ENCODE assay signal across 14 cellular contexts in genomic region chr19:44855606-44856005, GRCh38. TPM values are rescaled to one million over a fixed set of nuclear protein-coding genes. Genes with fewer than 3 reads are reported as not detected.
DNase-seq lines count a peak whose midpoint lies in the region; ATAC-seq and TF ChIP-seq lines count a peak whose summit lies in the region.
"Had no signal": no experiment of that assay in that cellular context is flagged by ENCODE, and none has a peak within 500 bp of the region (broad histone marks: within the 10 kb centered on the region; RNA-seq: fewer than 3 reads in every experiment).

No MANE protein-coding gene starts in this region.

- H3K36me3 Mint-ChIP-seq in Caco-2 (ENCODE audit: insufficient read depth, unreplicated experiment): peaks cover 88% of the 10 kb centered on the region
- H3K36me3 Mint-ChIP-seq in WTC11: peaks cover 25% of the 10 kb centered on the region
- peaks cover 24% of the 10 kb centered on the region for H3K36me3 Mint-ChIP-seq in mesothelial cell of epicardium
- peaks cover 8% of the 10 kb centered on the region for H3K36me3 Mint-ChIP-seq in MCF 10A (ENCODE audit: insufficient read depth, unreplicated experiment)

- H3K9me3 Mint-ChIP-seq in Caco-2 (ENCODE audit: unreplicated experiment) (no peaks in the 10 kb centered on the region), WTC11 (no peaks in the 10 kb centered on the region), mesothelial cell of epicardium (no peaks in the 10 kb centered on the region), MCF 10A (ENCODE audit: unreplicated experiment) (no peaks in the 10 kb centered on the region)

- TF ChIP-seq CTCF in Caco-2 (IDR thresholded peaks at IDR 0.05; ENCODE audit: insufficient read depth in 1 of 2, low read depth in 1 of 2, low read length in 1 of 2, severe bottlenecking in 1 of 2, unreplicated experiment in 1 of 2) (no peak), WTC11 (IDR thresholded peaks at IDR 0.05) (no peak), mesothelial cell of epicardium (IDR thresholded peaks at IDR 0.05; ENCODE audit: unreplicated experiment) (no peak), PC-3 (conservative IDR thresholded peaks at IDR 0.05; ENCODE audit: low read depth, low read length) (no peak), MCF 10A (IDR thresholded peaks at IDR 0.05; ENCODE audit: unreplicated experiment) (no peak)

- no peaks in the 10 kb centered on the region for H3K27me3 ChIP-seq in Caco-2 (replicated peaks; ENCODE audit: control insufficient read depth, insufficient read depth, low read length)
- no peaks in the 10 kb centered on the region for H3K27me3 ChIP-seq in subcutaneous abdominal adipose tissue (ENCODE audit: control insufficient read depth in 5 of 5, insufficient read depth in 4 of 5, low read length in 5 of 5)
- no peaks in the 10 kb centered on the region for H3K27me3 ChIP-seq in PC-3 (ENCODE audit: low read length)
- H3K27me3 ChIP-seq: SJCRH30 had no signal

- peaks cover 4% of the 10 kb centered on the region; the same call in 1 of the 2 replicates for H3K36me3 ChIP-seq in Caco-2 (ENCODE audit: control insufficient read depth, insufficient read depth, low read length)
- H3K36me3 ChIP-seq in subcutaneous abdominal adipose tissue (ENCODE audit: control insufficient read depth in 5 of 5, insufficient read depth in 5 of 5, low read length in 5 of 5): peaks cover 0 to 11% (median 3%) of the 10 kb centered on the region in 5 donors
- H3K36me3 ChIP-seq in PC-3 (ENCODE audit: low read depth, low read length): no peaks in the 10 kb centered on the region

- no peaks in the 10 kb centered on the region for H3F3A ChIP-seq in PC-3 (ENCODE audit: low read length, unreplicated experiment)

- H2AFZ ChIP-seq in PC-3 (ENCODE audit: low read length): no peak overlapping the region
- H2AFZ ChIP-seq: PC-9 had no signal

- 0 out of 2 replicates have a peak, but pooled peaks cover 5% of the 10 kb centered on the region for H3K79me2 ChIP-seq in PC-3 (ENCODE audit: low read length)

- intact Hi-C loops in Caco-2 (cut with micrococcal nuclease; ENCODE audit: unreplicated experiment) (no loop called here), PC-3 (cut with micrococcal nuclease) (no loop called here), MCF 10A (cut with micrococcal nuclease) (no loop called here)

- no peak overlapping the region for H3K4me2 ChIP-seq in PC-3 (ENCODE audit: low read length)
- H3K4me2 ChIP-seq: PC-9 had no signal

- H3K27me3 Mint-ChIP-seq in Caco-2 (ENCODE audit: insufficient read depth, unreplicated experiment) (no peaks in the 10 kb centered on the region), WTC11 (ENCODE audit: low read depth) (no peaks in the 10 kb centered on the region), mesothelial cell of epicardium (ENCODE audit: low read depth) (no peaks in the 10 kb centered on the region), MCF 10A (ENCODE audit: insufficient read depth, unreplicated experiment) (no peaks in the 10 kb centered on the region)

- POLR2A ChIA-PET in Caco-2 (lab: Charles Lee) (no interaction called here), WTC11 (lab: Charles Lee) (interaction anchor here (0.6 kb wide), 1 partner anchor 128 kb away, joined by 3 read pairs; no protein-coding TSS in a partner anchor), PC-3 (lab: Charles Lee; ENCODE audit: unreplicated experiment) (no interaction called here), MCF 10A (lab: Yijun Ruan, JAX) (no interaction called here)

- no peaks in the 10 kb centered on the region for H3K9me3 ChIP-seq in Caco-2
- H3K9me3 ChIP-seq in subcutaneous abdominal adipose tissue (ENCODE audit: control insufficient read depth in 5 of 5, low read length in 5 of 5): no peaks in the 10 kb centered on the region
- no peaks in the 10 kb centered on the region for H3K9me3 ChIP-seq in PC-3 (ENCODE audit: low read length)
- H3K9me3 ChIP-seq: SJCRH30 had no signal

- no peak overlapping the region for H3K4me3 ChIP-seq in Caco-2 (ENCODE audit: low read depth, low read length)
- H3K4me3 ChIP-seq in subcutaneous abdominal adipose tissue (ENCODE audit: low read depth in 1 of 5, low read length in 5 of 5): no peak overlapping the region
- H3K4me3 ChIP-seq in PC-3 (ENCODE audit: low read length): no peak overlapping the region
- H3K4me3 ChIP-seq: PC-9, SJCRH30 had no signal

- ATAC-seq in WTC11: no peak
- ATAC-seq in PC-3: no peak

- H3K9ac ChIP-seq in subcutaneous abdominal adipose tissue (ENCODE audit: low read length in 5 of 5) (no peak overlapping the region), PC-3 (ENCODE audit: low read length) (no peak overlapping the region)

- no peak for DNase-seq in Caco-2
- DNase-seq in WTC11 (ENCODE audit: low spot score): no peak
- DNase-seq in mesothelial cell of epicardium (ENCODE audit: low spot score in 2 of 2, unreplicated experiment in 2 of 2): no peak
- DNase-seq in PC-3: no peak
- no peak for DNase-seq in MCF 10A (ENCODE audit: unreplicated experiment)
- DNase-seq in SKM-1 (lab: John Stamatoyannopoulos, UW; ENCODE audit: unreplicated experiment): no peak
- DNase-seq: DMS79 treated with DMSO at 0.1 percent for 48 hours, NCI-H1694 treated with DMSO at 0.1 percent for 48 hours, NCI-H2227 treated with DMSO at 0.1 percent for 48 hours, NCI-H510A treated with DMSO at 0.1 percent for 48 hours, PC-9, SJCRH30 had no signal

- H3K9me2 ChIP-seq in PC-3 (replicated peaks; ENCODE audit: low read length): no peaks in the 10 kb centered on the region

- TSS peak; percentile 10 for BruUV-seq in Caco-2 (replicated peaks; lab: Mats Ljungman, UMichigan)
- BruUV-seq in PC-3 (replicated peaks; lab: Mats Ljungman, UMichigan): no TSS peak
- BruUV-seq in MCF 10A (replicated peaks; lab: Mats Ljungman, UMichigan): no TSS peak

- H3K4me3 Mint-ChIP-seq in Caco-2 (ENCODE audit: unreplicated experiment) (no peak overlapping the region), WTC11 (no peak overlapping the region), mesothelial cell of epicardium (no peak overlapping the region), MCF 10A (ENCODE audit: unreplicated experiment) (no peak overlapping the region)

- H3K27ac Mint-ChIP-seq in Caco-2 (ENCODE audit: unreplicated experiment): no peak overlapping the region
- H3K27ac Mint-ChIP-seq in WTC11: no peak overlapping the region
- peak overlapping the region; percentile 51 for H3K27ac Mint-ChIP-seq in mesothelial cell of epicardium
- H3K27ac Mint-ChIP-seq in MCF 10A (ENCODE audit: low read depth, unreplicated experiment): no peak overlapping the region

- H3K4me1 Mint-ChIP-seq in Caco-2 (ENCODE audit: low read depth, unreplicated experiment): peaks cover 23% of the 10 kb centered on the region
- H3K4me1 Mint-ChIP-seq in WTC11: peaks cover 19% of the 10 kb centered on the region
- peaks cover 16% of the 10 kb centered on the region for H3K4me1 Mint-ChIP-seq in mesothelial cell of epicardium
- H3K4me1 Mint-ChIP-seq in MCF 10A (ENCODE audit: insufficient read depth, unreplicated experiment): peaks cover 6% of the 10 kb centered on the region

- H3K27ac ChIP-seq in subcutaneous abdominal adipose tissue (ENCODE audit: low read depth, low read length) (peak overlapping the region; percentile 17), PC-3 (ENCODE audit: low read length) (no peak overlapping the region)
- H3K27ac ChIP-seq: C4-2B, PC-9 had no signal

- H4K20me1 ChIP-seq in PC-3 (ENCODE audit: low read length): no peaks in the 10 kb centered on the region

- CTCF ChIA-PET in Caco-2 (lab: Charles Lee) (no interaction called here), WTC11 (lab: Charles Lee) (no interaction called here), PC-3 (lab: Charles Lee) (no interaction called here), MCF 10A (lab: Yijun Ruan, JAX) (interaction anchor here (0.5 kb wide), 1 partner anchor 24 kb away, joined by 3 read pairs; no protein-coding TSS in a partner anchor)

- H3K4me1 ChIP-seq in Caco-2: peaks cover 5% of the 10 kb centered on the region
- peaks cover 0 to 47% (median 14%) of the 10 kb centered on the region in 5 donors for H3K4me1 ChIP-seq in subcutaneous abdominal adipose tissue (ENCODE audit: control insufficient read depth in 5 of 5, insufficient read depth in 5 of 5, low read length in 5 of 5)
- H3K4me1 ChIP-seq in PC-3 (ENCODE audit: insufficient read depth, low read length): no peaks in the 10 kb centered on the region

TF ChIP-seq in WTC11, 78 proteins besides CTCF, POLR2A, EP300 and RAD21 (continues in another document):
- TF ChIP-seq ZSCAN18 (CRISPR knock-in tag; IDR thresholded peaks at IDR 0.05): no peak

RNA-seq across cellular contexts. Expression of gene NECTIN2, which starts 9.5 kb away (rescaled TPM):
- 257 and 258 TPM in 2 replicates for total RNA-seq in Caco-2 (2022)
- total RNA-seq in WTC11 (2021): 164 to 170 TPM (median 168 TPM) in 3 replicates
- 291 to 300 TPM (median 299 TPM) in 3 replicates for total RNA-seq in mesothelial cell of epicardium
- total RNA-seq in PC-3 (2014; rRNA removed): 61.0 and 71.6 TPM in 2 replicates
- 46.5 and 56.7 TPM in 2 replicates for total RNA-seq in MCF 10A (2022)

RNA-seq across cellular contexts. Expression of gene TOMM40, which starts 35.4 kb away (rescaled TPM):
- total RNA-seq in Caco-2 (2022) (205 and 227 TPM in 2 replicates), WTC11 (2021) (166 to 221 TPM (median 181 TPM) in 3 replicates), mesothelial cell of epicardium (47.7 to 49.8 TPM (median 47.8 TPM) in 3 replicates), PC-3 (2014; rRNA removed) (190 and 201 TPM in 2 replicates), MCF 10A (2022) (69.7 and 114 TPM in 2 replicates)

RNA-seq across cellular contexts. Expression of gene BCAM, which starts 46.7 kb away (rescaled TPM):
- total RNA-seq in Caco-2 (2022) (230 and 244 TPM in 2 replicates), WTC11 (2021) (73.1 to 89.5 TPM (median 80.0 TPM) in 3 replicates), mesothelial cell of epicardium (346 to 378 TPM (median 355 TPM) in 3 replicates), PC-3 (2014; rRNA removed) (12.9 and 18.7 TPM in 2 replicates), MCF 10A (2022) (2.9 and 5.0 TPM in 2 replicates)

RNA-seq across cellular contexts. Expression of gene APOE, which starts 50.0 kb away (rescaled TPM):
- total RNA-seq in Caco-2 (2022): 1,346 and 1,404 TPM in 2 replicates
- total RNA-seq in WTC11 (2021): 815 to 837 TPM (median 824 TPM) in 3 replicates
- 285 to 290 TPM (median 289 TPM) in 3 replicates for total RNA-seq in mesothelial cell of epicardium
- total RNA-seq in PC-3 (2014; rRNA removed): 2.7 and 3.6 TPM in 2 replicates
- 3.3 and 7.0 TPM in 2 replicates for total RNA-seq in MCF 10A (2022)

RNA-seq across cellular contexts. Expression of gene APOC1, which starts 58.8 kb away (rescaled TPM):
- total RNA-seq in Caco-2 (2022) (246 and 250 TPM in 2 replicates), WTC11 (2021) (76.2 to 101 TPM (median 86.5 TPM) in 3 replicates), mesothelial cell of epicardium (18.6 to 20.0 TPM (median 18.6 TPM) in 3 replicates), PC-3 (2014; rRNA removed) (2.7 and 3.3 TPM in 2 replicates), MCF 10A (2022) (1.1 and 2.7 TPM in 2 replicates)
